In the genomic region with DNA sequence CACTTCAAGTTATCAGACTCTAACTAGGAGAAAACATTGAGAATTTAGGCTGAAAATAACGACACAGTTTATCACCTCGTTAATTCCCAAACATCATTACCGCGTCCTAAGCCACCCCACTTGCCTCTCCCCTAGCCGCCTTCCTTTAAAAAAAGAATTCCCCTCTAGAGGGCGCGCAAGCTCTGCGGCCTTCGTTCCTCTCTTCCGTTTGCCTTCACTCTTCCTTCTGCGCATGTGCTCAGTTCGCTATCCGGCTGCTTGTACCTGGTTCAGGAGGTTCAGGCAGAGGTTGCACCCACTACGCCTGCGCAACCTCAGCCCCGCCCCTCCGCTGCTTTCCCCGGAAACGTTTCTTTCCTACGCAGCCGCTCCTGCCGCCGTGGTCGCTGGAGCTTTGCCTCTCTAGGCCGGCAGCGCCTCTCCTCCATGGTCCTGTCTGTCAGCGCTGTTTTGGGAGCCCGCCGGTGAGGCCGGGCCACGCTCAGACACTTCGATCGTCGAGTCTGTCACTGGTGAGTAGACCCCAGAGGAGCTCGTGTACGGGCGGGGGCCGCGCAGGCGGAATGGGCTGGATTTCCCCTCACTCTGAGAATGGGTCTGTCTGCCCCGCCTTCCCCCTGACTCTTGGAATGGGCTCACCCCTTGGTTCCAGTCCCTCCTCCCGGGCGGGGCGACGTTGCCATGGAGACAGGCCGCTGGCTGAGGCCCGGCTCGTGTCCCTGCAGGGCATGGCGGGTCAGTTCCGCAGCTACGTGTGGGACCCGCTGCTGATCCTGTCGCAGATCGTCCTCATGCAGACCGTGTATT, we compare ENCODE assay signal across 1 cellular context.
TF ChIP-seq lines count a peak whose summit lies in the region.

A gene (plus strand): TSS at position 353 of the 807 bp plus-strand sequence. CDS start 376 bp downstream, at position 729.

TF ChIP-seq in WTC11, 78 proteins besides CTCF, POLR2A, EP300 and RAD21 (continued from another document and continues in another):
- TF ChIP-seq, protein P1, sequence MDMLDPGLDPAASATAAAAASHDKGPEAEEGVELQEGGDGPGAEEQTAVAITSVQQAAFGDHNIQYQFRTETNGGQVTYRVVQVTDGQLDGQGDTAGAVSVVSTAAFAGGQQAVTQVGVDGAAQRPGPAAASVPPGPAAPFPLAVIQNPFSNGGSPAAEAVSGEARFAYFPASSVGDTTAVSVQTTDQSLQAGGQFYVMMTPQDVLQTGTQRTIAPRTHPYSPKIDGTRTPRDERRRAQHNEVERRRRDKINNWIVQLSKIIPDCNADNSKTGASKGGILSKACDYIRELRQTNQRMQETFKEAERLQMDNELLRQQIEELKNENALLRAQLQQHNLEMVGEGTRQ (CRISPR knock-in tag; IDR thresholded peaks at IDR 0.05) = no peak
- TF ChIP-seq, protein P2, sequence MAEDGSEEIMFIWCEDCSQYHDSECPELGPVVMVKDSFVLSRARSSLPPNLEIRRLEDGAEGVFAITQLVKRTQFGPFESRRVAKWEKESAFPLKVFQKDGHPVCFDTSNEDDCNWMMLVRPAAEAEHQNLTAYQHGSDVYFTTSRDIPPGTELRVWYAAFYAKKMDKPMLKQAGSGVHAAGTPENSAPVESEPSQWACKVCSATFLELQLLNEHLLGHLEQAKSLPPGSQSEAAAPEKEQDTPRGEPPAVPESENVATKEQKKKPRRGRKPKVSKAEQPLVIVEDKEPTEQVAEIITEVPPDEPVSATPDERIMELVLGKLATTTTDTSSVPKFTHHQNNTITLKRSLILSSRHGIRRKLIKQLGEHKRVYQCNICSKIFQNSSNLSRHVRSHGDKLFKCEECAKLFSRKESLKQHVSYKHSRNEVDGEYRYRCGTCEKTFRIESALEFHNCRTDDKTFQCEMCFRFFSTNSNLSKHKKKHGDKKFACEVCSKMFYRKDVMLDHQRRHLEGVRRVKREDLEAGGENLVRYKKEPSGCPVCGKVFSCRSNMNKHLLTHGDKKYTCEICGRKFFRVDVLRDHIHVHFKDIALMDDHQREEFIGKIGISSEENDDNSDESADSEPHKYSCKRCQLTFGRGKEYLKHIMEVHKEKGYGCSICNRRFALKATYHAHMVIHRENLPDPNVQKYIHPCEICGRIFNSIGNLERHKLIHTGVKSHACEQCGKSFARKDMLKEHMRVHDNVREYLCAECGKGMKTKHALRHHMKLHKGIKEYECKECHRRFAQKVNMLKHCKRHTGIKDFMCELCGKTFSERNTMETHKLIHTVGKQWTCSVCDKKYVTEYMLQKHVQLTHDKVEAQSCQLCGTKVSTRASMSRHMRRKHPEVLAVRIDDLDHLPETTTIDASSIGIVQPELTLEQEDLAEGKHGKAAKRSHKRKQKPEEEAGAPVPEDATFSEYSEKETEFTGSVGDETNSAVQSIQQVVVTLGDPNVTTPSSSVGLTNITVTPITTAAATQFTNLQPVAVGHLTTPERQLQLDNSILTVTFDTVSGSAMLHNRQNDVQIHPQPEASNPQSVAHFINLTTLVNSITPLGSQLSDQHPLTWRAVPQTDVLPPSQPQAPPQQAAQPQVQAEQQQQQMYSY (CRISPR knock-in tag; IDR thresholded peaks at IDR 0.05) = no peak
- no peak for TF ChIP-seq GRHL2 (CRISPR knock-in tag; IDR thresholded peaks at IDR 0.05; ENCODE audit: insufficient replicate concordance, severe bottlenecking)
- TF ChIP-seq, protein P3, sequence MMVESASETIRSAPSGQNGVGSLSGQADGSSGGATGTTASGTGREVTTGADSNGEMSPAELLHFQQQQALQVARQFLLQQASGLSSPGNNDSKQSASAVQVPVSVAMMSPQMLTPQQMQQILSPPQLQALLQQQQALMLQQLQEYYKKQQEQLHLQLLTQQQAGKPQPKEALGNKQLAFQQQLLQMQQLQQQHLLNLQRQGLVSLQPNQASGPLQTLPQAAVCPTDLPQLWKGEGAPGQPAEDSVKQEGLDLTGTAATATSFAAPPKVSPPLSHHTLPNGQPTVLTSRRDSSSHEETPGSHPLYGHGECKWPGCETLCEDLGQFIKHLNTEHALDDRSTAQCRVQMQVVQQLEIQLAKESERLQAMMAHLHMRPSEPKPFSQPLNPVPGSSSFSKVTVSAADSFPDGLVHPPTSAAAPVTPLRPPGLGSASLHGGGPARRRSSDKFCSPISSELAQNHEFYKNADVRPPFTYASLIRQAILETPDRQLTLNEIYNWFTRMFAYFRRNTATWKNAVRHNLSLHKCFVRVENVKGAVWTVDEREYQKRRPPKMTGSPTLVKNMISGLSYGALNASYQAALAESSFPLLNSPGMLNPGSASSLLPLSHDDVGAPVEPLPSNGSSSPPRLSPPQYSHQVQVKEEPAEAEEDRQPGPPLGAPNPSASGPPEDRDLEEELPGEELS (CRISPR knock-in tag; IDR thresholded peaks at IDR 0.05) = no peak
- TF ChIP-seq NFATC4 (CRISPR knock-in tag; IDR thresholded peaks at IDR 0.05) = no peak
- TF ChIP-seq SOX15 (CRISPR knock-in tag; IDR thresholded peaks at IDR 0.05) = no peak
- TF ChIP-seq, protein P4, sequence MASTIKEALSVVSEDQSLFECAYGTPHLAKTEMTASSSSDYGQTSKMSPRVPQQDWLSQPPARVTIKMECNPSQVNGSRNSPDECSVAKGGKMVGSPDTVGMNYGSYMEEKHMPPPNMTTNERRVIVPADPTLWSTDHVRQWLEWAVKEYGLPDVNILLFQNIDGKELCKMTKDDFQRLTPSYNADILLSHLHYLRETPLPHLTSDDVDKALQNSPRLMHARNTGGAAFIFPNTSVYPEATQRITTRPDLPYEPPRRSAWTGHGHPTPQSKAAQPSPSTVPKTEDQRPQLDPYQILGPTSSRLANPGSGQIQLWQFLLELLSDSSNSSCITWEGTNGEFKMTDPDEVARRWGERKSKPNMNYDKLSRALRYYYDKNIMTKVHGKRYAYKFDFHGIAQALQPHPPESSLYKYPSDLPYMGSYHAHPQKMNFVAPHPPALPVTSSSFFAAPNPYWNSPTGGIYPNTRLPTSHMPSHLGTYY (CRISPR knock-in tag; IDR thresholded peaks at IDR 0.05) = no peak
- TF ChIP-seq, protein P5, sequence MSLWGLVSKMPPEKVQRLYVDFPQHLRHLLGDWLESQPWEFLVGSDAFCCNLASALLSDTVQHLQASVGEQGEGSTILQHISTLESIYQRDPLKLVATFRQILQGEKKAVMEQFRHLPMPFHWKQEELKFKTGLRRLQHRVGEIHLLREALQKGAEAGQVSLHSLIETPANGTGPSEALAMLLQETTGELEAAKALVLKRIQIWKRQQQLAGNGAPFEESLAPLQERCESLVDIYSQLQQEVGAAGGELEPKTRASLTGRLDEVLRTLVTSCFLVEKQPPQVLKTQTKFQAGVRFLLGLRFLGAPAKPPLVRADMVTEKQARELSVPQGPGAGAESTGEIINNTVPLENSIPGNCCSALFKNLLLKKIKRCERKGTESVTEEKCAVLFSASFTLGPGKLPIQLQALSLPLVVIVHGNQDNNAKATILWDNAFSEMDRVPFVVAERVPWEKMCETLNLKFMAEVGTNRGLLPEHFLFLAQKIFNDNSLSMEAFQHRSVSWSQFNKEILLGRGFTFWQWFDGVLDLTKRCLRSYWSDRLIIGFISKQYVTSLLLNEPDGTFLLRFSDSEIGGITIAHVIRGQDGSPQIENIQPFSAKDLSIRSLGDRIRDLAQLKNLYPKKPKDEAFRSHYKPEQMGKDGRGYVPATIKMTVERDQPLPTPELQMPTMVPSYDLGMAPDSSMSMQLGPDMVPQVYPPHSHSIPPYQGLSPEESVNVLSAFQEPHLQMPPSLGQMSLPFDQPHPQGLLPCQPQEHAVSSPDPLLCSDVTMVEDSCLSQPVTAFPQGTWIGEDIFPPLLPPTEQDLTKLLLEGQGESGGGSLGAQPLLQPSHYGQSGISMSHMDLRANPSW (CRISPR knock-in tag; conservative IDR thresholded peaks at IDR 0.05; ENCODE audit: low read depth) = no peak
- no peak for TF ChIP-seq NFYB (CRISPR knock-in tag; conservative IDR thresholded peaks at IDR 0.05; ENCODE audit: low read depth)
- no peak for TF ChIP-seq TEAD4 (CRISPR knock-in tag; IDR thresholded peaks at IDR 0.05)
- TF ChIP-seq, protein P6, sequence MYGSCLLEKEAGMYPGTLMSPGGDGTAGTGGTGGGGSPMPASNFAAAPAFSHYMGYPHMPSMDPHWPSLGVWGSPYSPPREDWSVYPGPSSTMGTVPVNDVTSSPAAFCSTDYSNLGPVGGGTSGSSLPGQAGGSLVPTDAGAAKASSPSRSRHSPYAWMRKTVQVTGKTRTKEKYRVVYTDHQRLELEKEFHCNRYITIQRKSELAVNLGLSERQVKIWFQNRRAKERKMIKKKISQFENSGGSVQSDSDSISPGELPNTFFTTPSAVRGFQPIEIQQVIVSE (CRISPR knock-in tag; IDR thresholded peaks at IDR 0.05; ENCODE audit: borderline replicate concordance) = no peak
- TF ChIP-seq TEAD1 (CRISPR knock-in tag; IDR thresholded peaks at IDR 0.05) = peak; percentile 50
- TF ChIP-seq TCF7 (CRISPR knock-in tag; IDR thresholded peaks at IDR 0.05; ENCODE audit: low read depth) = no peak
- TF ChIP-seq JAZF1 (CRISPR knock-in tag; IDR thresholded peaks at IDR 0.05) = no peak
- no peak for TF ChIP-seq TP53 (CRISPR knock-in tag; IDR thresholded peaks at IDR 0.05)
- TF ChIP-seq SMAD4 (CRISPR knock-in tag; IDR thresholded peaks at IDR 0.05) = no peak
- TF ChIP-seq JUN (CRISPR knock-in tag; IDR thresholded peaks at IDR 0.05) = no peak
- peak; percentile 24; the same call in 1 of the 2 replicates for TF ChIP-seq FOXP1 (CRISPR knock-in tag; IDR thresholded peaks at IDR 0.05; ENCODE audit: borderline replicate concordance)
- TF ChIP-seq, protein P7, sequence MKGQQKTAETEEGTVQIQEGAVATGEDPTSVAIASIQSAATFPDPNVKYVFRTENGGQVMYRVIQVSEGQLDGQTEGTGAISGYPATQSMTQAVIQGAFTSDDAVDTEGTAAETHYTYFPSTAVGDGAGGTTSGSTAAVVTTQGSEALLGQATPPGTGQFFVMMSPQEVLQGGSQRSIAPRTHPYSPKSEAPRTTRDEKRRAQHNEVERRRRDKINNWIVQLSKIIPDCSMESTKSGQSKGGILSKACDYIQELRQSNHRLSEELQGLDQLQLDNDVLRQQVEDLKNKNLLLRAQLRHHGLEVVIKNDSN (CRISPR knock-in tag; IDR thresholded peaks at IDR 0.05) = 0 out of 2 replicates have a peak, but pooled peaks have one; percentile 27
- TF ChIP-seq, protein P8, sequence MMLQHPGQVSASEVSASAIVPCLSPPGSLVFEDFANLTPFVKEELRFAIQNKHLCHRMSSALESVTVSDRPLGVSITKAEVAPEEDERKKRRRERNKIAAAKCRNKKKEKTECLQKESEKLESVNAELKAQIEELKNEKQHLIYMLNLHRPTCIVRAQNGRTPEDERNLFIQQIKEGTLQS (CRISPR knock-in tag; conservative IDR thresholded peaks at IDR 0.05) = no peak
- TF ChIP-seq ELF4 (CRISPR knock-in tag; IDR thresholded peaks at IDR 0.05; ENCODE audit: low read depth) = no peak
- no peak for TF ChIP-seq NFE2L1 (CRISPR knock-in tag; IDR thresholded peaks at IDR 0.05)
- TF ChIP-seq FOXJ3 (CRISPR knock-in tag; IDR thresholded peaks at IDR 0.05; ENCODE audit: borderline replicate concordance) = no peak
- TF ChIP-seq, protein P9, sequence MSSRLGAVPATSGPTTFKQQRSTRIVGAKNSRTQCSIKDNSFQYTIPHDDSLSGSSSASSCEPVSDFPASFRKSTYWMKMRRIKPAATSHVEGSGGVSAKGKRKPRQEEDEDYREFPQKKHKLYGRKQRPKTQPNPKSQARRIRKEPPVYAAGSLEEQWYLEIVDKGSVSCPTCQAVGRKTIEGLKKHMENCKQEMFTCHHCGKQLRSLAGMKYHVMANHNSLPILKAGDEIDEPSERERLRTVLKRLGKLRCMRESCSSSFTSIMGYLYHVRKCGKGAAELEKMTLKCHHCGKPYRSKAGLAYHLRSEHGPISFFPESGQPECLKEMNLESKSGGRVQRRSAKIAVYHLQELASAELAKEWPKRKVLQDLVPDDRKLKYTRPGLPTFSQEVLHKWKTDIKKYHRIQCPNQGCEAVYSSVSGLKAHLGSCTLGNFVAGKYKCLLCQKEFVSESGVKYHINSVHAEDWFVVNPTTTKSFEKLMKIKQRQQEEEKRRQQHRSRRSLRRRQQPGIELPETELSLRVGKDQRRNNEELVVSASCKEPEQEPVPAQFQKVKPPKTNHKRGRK (CRISPR knock-in tag; IDR thresholded peaks at IDR 0.05; ENCODE audit: borderline replicate concordance) = no peak
- TF ChIP-seq, protein P10, sequence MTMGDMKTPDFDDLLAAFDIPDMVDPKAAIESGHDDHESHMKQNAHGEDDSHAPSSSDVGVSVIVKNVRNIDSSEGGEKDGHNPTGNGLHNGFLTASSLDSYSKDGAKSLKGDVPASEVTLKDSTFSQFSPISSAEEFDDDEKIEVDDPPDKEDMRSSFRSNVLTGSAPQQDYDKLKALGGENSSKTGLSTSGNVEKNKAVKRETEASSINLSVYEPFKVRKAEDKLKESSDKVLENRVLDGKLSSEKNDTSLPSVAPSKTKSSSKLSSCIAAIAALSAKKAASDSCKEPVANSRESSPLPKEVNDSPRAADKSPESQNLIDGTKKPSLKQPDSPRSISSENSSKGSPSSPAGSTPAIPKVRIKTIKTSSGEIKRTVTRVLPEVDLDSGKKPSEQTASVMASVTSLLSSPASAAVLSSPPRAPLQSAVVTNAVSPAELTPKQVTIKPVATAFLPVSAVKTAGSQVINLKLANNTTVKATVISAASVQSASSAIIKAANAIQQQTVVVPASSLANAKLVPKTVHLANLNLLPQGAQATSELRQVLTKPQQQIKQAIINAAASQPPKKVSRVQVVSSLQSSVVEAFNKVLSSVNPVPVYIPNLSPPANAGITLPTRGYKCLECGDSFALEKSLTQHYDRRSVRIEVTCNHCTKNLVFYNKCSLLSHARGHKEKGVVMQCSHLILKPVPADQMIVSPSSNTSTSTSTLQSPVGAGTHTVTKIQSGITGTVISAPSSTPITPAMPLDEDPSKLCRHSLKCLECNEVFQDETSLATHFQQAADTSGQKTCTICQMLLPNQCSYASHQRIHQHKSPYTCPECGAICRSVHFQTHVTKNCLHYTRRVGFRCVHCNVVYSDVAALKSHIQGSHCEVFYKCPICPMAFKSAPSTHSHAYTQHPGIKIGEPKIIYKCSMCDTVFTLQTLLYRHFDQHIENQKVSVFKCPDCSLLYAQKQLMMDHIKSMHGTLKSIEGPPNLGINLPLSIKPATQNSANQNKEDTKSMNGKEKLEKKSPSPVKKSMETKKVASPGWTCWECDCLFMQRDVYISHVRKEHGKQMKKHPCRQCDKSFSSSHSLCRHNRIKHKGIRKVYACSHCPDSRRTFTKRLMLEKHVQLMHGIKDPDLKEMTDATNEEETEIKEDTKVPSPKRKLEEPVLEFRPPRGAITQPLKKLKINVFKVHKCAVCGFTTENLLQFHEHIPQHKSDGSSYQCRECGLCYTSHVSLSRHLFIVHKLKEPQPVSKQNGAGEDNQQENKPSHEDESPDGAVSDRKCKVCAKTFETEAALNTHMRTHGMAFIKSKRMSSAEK (CRISPR knock-in tag; IDR thresholded peaks at IDR 0.05; ENCODE audit: borderline replicate concordance) = no peak
- TF ChIP-seq SP1 (CRISPR knock-in tag; conservative IDR thresholded peaks at IDR 0.05) = peak; percentile 85
- no peak for TF ChIP-seq IRF2 (CRISPR knock-in tag; IDR thresholded peaks at IDR 0.05; ENCODE audit: borderline replicate concordance, low read depth)
- no peak for TF ChIP-seq ZNF416 (CRISPR knock-in tag; IDR thresholded peaks at IDR 0.05)
- no peak for TF ChIP-seq CREB1 (CRISPR knock-in tag; IDR thresholded peaks at IDR 0.05)
